Comparison of ENCODE assay signal across 16 cellular contexts in the genomic region with DNA sequence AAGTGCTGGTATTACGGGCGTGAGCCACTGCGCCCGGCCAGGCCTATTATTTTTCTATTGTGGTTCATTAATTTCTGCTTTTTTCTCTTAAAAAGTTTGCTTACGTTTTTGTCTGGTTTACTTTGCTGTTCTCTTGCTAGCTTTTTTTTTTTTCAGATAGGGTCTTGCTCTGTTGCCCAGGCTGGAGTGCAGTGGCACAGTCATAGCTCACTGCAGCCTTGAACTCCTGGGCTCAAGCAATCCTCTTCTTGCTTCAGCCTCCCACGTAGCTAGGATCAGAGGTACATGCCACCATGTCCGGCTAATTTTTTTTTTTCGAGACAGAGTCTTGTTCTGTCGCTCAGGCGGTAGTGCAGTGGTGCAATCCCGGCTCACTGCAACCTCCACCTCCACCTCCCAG. TPM values are rescaled to one million over a fixed set of nuclear protein-coding genes. Genes with fewer than 3 reads are reported as not detected.
DNase-seq lines count a peak whose midpoint lies in the region; ATAC-seq and TF ChIP-seq lines count a peak whose summit lies in the region.
"Had no signal": no experiment of that assay in that cellular context is flagged by ENCODE, and none has a peak within 500 bp of the region (broad histone marks: within the 10 kb centered on the region; RNA-seq: fewer than 3 reads in every experiment).

No MANE protein-coding gene starts in this region.

- H3K9me3 Mint-ChIP-seq in activated naive CD4-positive, alpha-beta T cell treated with anti-CD3 and anti-CD28 coated beads, Interleukin-2, amount 50 U/mL, for 72 hours, result no peaks in the 10 kb centered on the region
- H3K9me3 Mint-ChIP-seq in activated naive CD4-positive, alpha-beta T cell treated with anti-CD3 and anti-CD28 coated beads for 36 hours, result no peaks in the 10 kb centered on the region
- no peaks in the 10 kb centered on the region for H3K9me3 Mint-ChIP-seq in WTC11
- H3K9me3 Mint-ChIP-seq: CD8-positive, alpha-beta memory T cell; H9 had no signal

- H3K4me1 Mint-ChIP-seq in activated naive CD4-positive, alpha-beta T cell treated with anti-CD3 and anti-CD28 coated beads for 36 hours (ENCODE audit: low read depth), result no peaks in the 10 kb centered on the region
- H3K4me1 Mint-ChIP-seq in WTC11, result 0 out of 2 replicates have a peak, but pooled peaks cover 5% of the 10 kb centered on the region
- H3K4me1 Mint-ChIP-seq: CD8-positive, alpha-beta memory T cell had no signal

- CTCF ChIA-PET in activated naive CD4-positive, alpha-beta T cell treated with anti-CD3 and anti-CD28 coated beads for 36 hours (lab: Charles Lee), result interaction anchor here (0.7 kb wide), 1 partner anchor 54 kb away, joined by 4 read pairs; no protein-coding TSS in a partner anchor
- CTCF ChIA-PET in WTC11 (lab: Charles Lee), result no interaction called here

- H3K36me3 Mint-ChIP-seq in activated naive CD4-positive, alpha-beta T cell treated with anti-CD3 and anti-CD28 coated beads, Interleukin-2, amount 50 U/mL, for 72 hours, result peaks cover 2 to 18% of the 10 kb centered on the region in 2 donors
- peaks cover 15% of the 10 kb centered on the region for H3K36me3 Mint-ChIP-seq in activated naive CD4-positive, alpha-beta T cell treated with anti-CD3 and anti-CD28 coated beads for 36 hours (ENCODE audit: low read depth)
- peaks cover 21% of the 10 kb centered on the region for H3K36me3 Mint-ChIP-seq in WTC11

- POLR2A ChIA-PET in WTC11 (lab: Charles Lee), result interaction anchor here (0.6 to 1.0 kb wide), 2 partner anchors 180 to 493 kb away, joined by 4 to 5 read pairs; no protein-coding TSS in a partner anchor

- no peak for TF ChIP-seq CTCF in WTC11 (IDR thresholded peaks at IDR 0.05)

- H3K27ac Mint-ChIP-seq in activated naive CD4-positive, alpha-beta T cell treated with anti-CD3 and anti-CD28 coated beads, Interleukin-2, amount 50 U/mL, for 72 hours, result peak overlapping the region; percentile 4 to 39
- no peak overlapping the region for H3K27ac Mint-ChIP-seq in activated naive CD4-positive, alpha-beta T cell treated with anti-CD3 and anti-CD28 coated beads for 36 hours
- no peak overlapping the region for H3K27ac Mint-ChIP-seq in WTC11
- H3K27ac Mint-ChIP-seq: CD8-positive, alpha-beta memory T cell; H9 had no signal

- intact Hi-C loops in activated naive CD4-positive, alpha-beta T cell treated with anti-CD3 and anti-CD28 coated beads for 36 hours (cut with micrococcal nuclease), result no loop called here
- intact Hi-C loops in sciatic nerve (cut with DNase I), result no loop called here

- ATAC-seq in activated naive CD4-positive, alpha-beta T cell treated with anti-CD3 and anti-CD28 coated beads, Interleukin-2, amount 50 U/mL, for 72 hours, result no peak
- no peak for ATAC-seq in WTC11
- ATAC-seq in sciatic nerve, result no peak

- DNase-seq in activated naive CD4-positive, alpha-beta T cell treated with anti-CD3 and anti-CD28 coated beads, Interleukin-2, amount 50 U/mL, for 72 hours (ENCODE audit: low spot score in 2 of 2), result no peak
- no peak for DNase-seq in activated naive CD4-positive, alpha-beta T cell treated with anti-CD3 and anti-CD28 coated beads for 36 hours
- DNase-seq in WTC11 (ENCODE audit: low spot score) (no peak), mesenteric fat pad (ENCODE audit: low spot score) (peak; percentile 12), sciatic nerve (ENCODE audit: low spot score) (peak; percentile 9), nucleus accumbens (lab: John Stamatoyannopoulos, UW) (no peak)
- DNase-seq in stimulated activated CD4-positive, alpha-beta T cell treated with anti-CD3 and anti-CD28 coated beads, Interleukin-4, amount 100 ng/mL, for 24 hours, result no peak
- no peak for DNase-seq in stimulated activated CD4-positive, alpha-beta T cell treated with anti-CD3 and anti-CD28 coated beads, Interleukin-4, amount 100 ng/mL, for 1 hour
- DNase-seq: 8988T; AML-193; CD8-positive, alpha-beta memory T cell; DMS 273 treated with DMSO at 0.1 percent for 48 hours; GOT3; H9 had no signal

- H3K27me3 Mint-ChIP-seq in activated naive CD4-positive, alpha-beta T cell treated with anti-CD3 and anti-CD28 coated beads for 36 hours (ENCODE audit: low read depth), result no peaks in the 10 kb centered on the region
- H3K27me3 Mint-ChIP-seq in WTC11 (ENCODE audit: low read depth), result no peaks in the 10 kb centered on the region; the same call in 1 of the 2 replicates
- H3K27me3 Mint-ChIP-seq: CD8-positive, alpha-beta memory T cell had no signal

- H3K4me3 Mint-ChIP-seq in activated naive CD4-positive, alpha-beta T cell treated with anti-CD3 and anti-CD28 coated beads for 36 hours, result no peak overlapping the region
- no peak overlapping the region for H3K4me3 Mint-ChIP-seq in WTC11
- H3K4me3 Mint-ChIP-seq: CD8-positive, alpha-beta memory T cell; H9 had no signal

TF ChIP-seq in WTC11, 78 proteins besides CTCF, POLR2A, EP300 and RAD21:
- TF ChIP-seq ZNF121 (CRISPR knock-in tag; IDR thresholded peaks at IDR 0.05), result peak; percentile 26; the same call in 1 of the 2 replicates
- no peak for TF ChIP-seq TEAD1 (CRISPR knock-in tag; IDR thresholded peaks at IDR 0.05)

RNA-seq across cellular contexts. Expression of a gene that starts 18.7 kb away (rescaled TPM):
- total RNA-seq in activated naive CD4-positive, alpha-beta T cell treated with anti-CD3 and anti-CD28 coated beads, Interleukin-2, amount 50 U/mL, for 72 hours, result not detected
- total RNA-seq in activated naive CD4-positive, alpha-beta T cell treated with anti-CD3 and anti-CD28 coated beads for 36 hours, result not detected
- 0.50 to 0.82 TPM (median 0.73 TPM) in 3 replicates for total RNA-seq in WTC11 (2021)
- total RNA-seq in mesenteric fat pad, result not detected
- not detected for total RNA-seq in sciatic nerve
- total RNA-seq: CD8-positive, alpha-beta memory T cell; G401; H9; HT1080 had no signal

RNA-seq across cellular contexts. Expression of a gene that starts 36.9 kb away (rescaled TPM):
- 10 to 100 TPM; 13.6 to 16.9 TPM for total RNA-seq in activated naive CD4-positive, alpha-beta T cell treated with anti-CD3 and anti-CD28 coated beads, Interleukin-2, amount 50 U/mL, for 72 hours
- total RNA-seq in activated naive CD4-positive, alpha-beta T cell treated with anti-CD3 and anti-CD28 coated beads for 36 hours, result 1 to 10 TPM; 7.3 to 7.6 TPM
- 13.3 to 16.0 TPM (median 15.2 TPM) in 3 replicates for total RNA-seq in WTC11 (2021)
- total RNA-seq in mesenteric fat pad, result 5.8 TPM
- 6.5 TPM for total RNA-seq in sciatic nerve

RNA-seq across cellular contexts. Expression of a gene that starts 37.3 kb away (rescaled TPM):
- 10 to 100 TPM; 39.9 to 46.8 TPM for total RNA-seq in activated naive CD4-positive, alpha-beta T cell treated with anti-CD3 and anti-CD28 coated beads, Interleukin-2, amount 50 U/mL, for 72 hours
- 10 to 100 TPM; 31.2 to 32.6 TPM for total RNA-seq in activated naive CD4-positive, alpha-beta T cell treated with anti-CD3 and anti-CD28 coated beads for 36 hours
- total RNA-seq in WTC11 (2021), result 45.1 to 53.0 TPM (median 45.9 TPM) in 3 replicates
- 103 TPM for total RNA-seq in mesenteric fat pad
- total RNA-seq in sciatic nerve, result 78.6 TPM

Comparison
In these comparisons a context has a peak if more than half of its experiments do, and no peak if none do; other contexts are left out.
1. H3K27ac Mint-ChIP-seq: peak in activated naive CD4-positive, alpha-beta T cell treated with anti-CD3 and anti-CD28 coated beads, Interleukin-2, amount 50 U/mL, for 72 hours (2 of 2); none in activated naive CD4-positive, alpha-beta T cell treated with anti-CD3 and anti-CD28 coated beads for 36 hours (single experiment) and WTC11 (single experiment).
2. DNase-seq: peak in mesenteric fat pad (single experiment) and sciatic nerve (single experiment); none in activated naive CD4-positive, alpha-beta T cell treated with anti-CD3 and anti-CD28 coated beads, Interleukin-2, amount 50 U/mL, for 72 hours (0 of 2), activated naive CD4-positive, alpha-beta T cell treated with anti-CD3 and anti-CD28 coated beads for 36 hours (single experiment), WTC11 (single experiment), stimulated activated CD4-positive, alpha-beta T cell treated with anti-CD3 and anti-CD28 coated beads, Interleukin-4, amount 100 ng/mL, for 24 hours (single experiment), stimulated activated CD4-positive, alpha-beta T cell treated with anti-CD3 and anti-CD28 coated beads, Interleukin-4, amount 100 ng/mL, for 1 hour (single experiment) and nucleus accumbens (0 of 56).